Comparison of ENCODE assay signal across 11 cellular contexts in the genomic region with DNA sequence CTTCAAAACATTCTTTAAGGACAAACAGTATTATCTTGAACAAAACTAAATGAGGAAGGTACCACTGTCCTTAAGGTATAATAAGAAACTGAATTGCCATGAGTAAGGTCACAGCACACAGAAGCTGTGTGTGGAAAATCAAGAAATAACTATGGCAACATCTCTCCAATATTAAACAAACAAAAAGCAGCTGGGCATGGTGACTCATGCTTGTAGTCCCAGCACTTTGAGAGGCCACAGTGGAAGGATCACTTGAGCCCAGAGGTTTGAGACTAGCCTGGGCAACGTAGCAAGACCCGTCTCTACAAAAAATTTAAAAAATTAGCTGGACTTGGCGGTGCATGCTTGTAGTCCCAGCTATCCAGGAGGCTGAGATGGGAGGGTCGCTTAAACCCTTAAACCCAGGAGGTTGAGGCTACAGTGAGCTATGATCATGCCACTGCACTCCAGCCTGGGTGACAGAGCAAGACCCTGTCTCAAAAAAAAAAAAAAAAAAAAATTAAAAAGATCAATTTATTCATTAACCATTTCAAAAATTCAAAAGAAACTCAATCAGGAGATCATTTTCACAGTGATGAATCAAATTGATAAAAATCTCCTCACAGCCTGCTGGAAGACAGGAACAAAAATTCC.
DNase-seq lines count a peak whose midpoint lies in the region; ATAC-seq and TF ChIP-seq lines count a peak whose summit lies in the region.
"Had no signal": no experiment of that assay in that cellular context is flagged by ENCODE, and none has a peak within 500 bp of the region (broad histone marks: within the 10 kb centered on the region; RNA-seq: fewer than 3 reads in every experiment).

No MANE protein-coding gene starts in this region.

- no peaks in the 10 kb centered on the region for H3K36me3 ChIP-seq in lower lobe of right lung
- H3K36me3 ChIP-seq: HAP-1 had no signal

- intact Hi-C loops in lower lobe of right lung (cut with DNase I), result no loop called here

- H3K9me3 ChIP-seq in lower lobe of right lung, result no peaks in the 10 kb centered on the region
- H3K9me3 ChIP-seq: HAP-1 had no signal

- H3K4me1 ChIP-seq in lower lobe of right lung, result peaks cover 6% of the 10 kb centered on the region

- peak; percentile 92 for DNase-seq in AG10803 (ENCODE audit: low read depth)
- DNase-seq in NCI-H146 (lab: John Stamatoyannopoulos, UW), result peak; percentile 77
- DNase-seq in cardiac fibroblast (ENCODE audit: low read depth in 2 of 2), result peak; percentile 90 to 94
- DNase-seq in lower lobe of right lung, result no peak
- no peak for DNase-seq in NCI-H1092 (lab: John Stamatoyannopoulos, UW)
- no peak for DNase-seq in HPDE6-E6E7 (ENCODE audit: extremely low spot score)
- no peak for DNase-seq in activated T-cell treated with anti-CD3 and anti-CD28 coated beads for 4 hours
- DNase-seq: GF-D8, NCI-H1694 had no signal

- H3K27me3 ChIP-seq in lower lobe of right lung (ENCODE audit: low read depth), result no peaks in the 10 kb centered on the region

- no peak for TF ChIP-seq CTCF in AG10803 (conservative IDR thresholded peaks at IDR 0.05; ENCODE audit: low read length)
- no peak for TF ChIP-seq CTCF in cardiac fibroblast (IDR thresholded peaks at IDR 0.05; ENCODE audit: low read depth, low read length)
- no peak for TF ChIP-seq CTCF in lower lobe of right lung (IDR thresholded peaks at IDR 0.05)

- ATAC-seq in lower lobe of right lung (peak; percentile 90 to 92), GM21515 (IDR thresholded peaks at IDR 0.05; ENCODE audit: unreplicated experiment) (no peak)

- peak overlapping the region; percentile 62 for H3K27ac ChIP-seq in lower lobe of right lung

- H3K4me3 ChIP-seq in AG10803 (ENCODE audit: low read length) (no peak overlapping the region), cardiac fibroblast (replicated peaks in 1 of 2; ENCODE audit: low read depth in 2 of 2, low read length in 2 of 2) (no peak overlapping the region), lower lobe of right lung (no peak overlapping the region)
- H3K4me3 ChIP-seq: HAP-1 had no signal

Comparison
In these comparisons a context has a peak if more than half of its experiments do, and no peak if none do; other contexts are left out.
1. DNase-seq: peak in AG10803 (single experiment), NCI-H146 (single experiment) and cardiac fibroblast (2 of 2); none in lower lobe of right lung (single experiment), NCI-H1092 (single experiment), HPDE6-E6E7 (single experiment) and activated T-cell treated with anti-CD3 and anti-CD28 coated beads for 4 hours (single experiment).